In the genomic region with DNA sequence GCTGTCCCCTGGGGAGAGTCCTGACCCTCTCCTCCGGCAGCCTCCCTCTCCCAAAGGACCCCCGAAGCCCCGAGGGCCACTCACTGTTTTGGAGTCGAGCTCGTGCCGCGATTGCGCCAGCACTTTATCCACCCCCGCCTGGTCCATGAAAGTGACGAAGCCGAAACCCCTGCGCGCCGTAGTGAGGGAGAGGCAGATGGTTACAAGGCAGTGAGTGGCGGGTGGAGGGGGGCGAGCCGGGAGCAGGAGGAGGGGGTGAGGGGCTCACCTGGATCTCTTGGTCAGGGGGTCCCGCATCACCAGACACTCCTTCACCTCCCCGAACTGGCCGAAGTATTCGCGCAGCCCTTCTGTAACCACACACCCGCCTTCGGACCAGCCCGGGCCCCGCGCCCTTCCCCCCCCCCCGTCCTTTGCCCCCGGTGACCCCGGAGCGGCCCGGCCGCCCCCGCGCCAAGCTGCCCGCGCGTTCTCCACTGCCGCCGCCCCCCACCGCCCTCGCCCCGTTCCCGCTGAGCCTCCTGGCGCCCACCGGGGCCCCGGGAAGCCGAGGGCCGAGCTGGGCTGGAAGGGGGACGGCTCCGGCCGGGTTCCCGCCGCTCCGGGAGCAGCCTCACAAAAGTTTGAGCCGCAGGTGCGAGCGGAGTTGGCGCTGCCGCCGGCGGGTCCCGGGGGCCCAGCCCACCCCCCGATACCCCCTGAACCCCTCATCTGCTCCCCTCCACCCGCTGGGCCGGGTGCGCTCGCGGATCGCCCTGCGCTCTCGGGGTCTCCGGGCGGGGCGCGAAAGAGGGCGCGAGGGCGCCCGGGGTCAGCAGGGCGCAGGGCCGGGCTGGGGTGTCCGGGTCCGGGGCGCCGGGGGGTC, we compare ENCODE assay signal across 1 cellular context.
TF ChIP-seq lines count a peak whose summit lies in the region.

No MANE protein-coding gene starts in this region.

TF ChIP-seq in HepG2, 621 proteins besides CTCF, POLR2A, EP300 and RAD21 (continued from another document):
- peak; percentile 53 for TF ChIP-seq HNRNPK (IDR thresholded peaks at IDR 0.05; ENCODE audit: low read depth, low read length, poor library complexity, severe bottlenecking)
- no peak for TF ChIP-seq PTBP1 (IDR thresholded peaks at IDR 0.05; ENCODE audit: low read depth, low read length, poor library complexity, severe bottlenecking)
